Comparison of ENCODE assay signal across 2 cellular contexts in genomic region chr13:51980918-51981317, GRCh38.
TF ChIP-seq lines count a peak whose summit lies in the region.

No MANE protein-coding gene starts in this region.

TF ChIP-seq in SK-N-SH, 30 proteins besides CTCF, POLR2A, EP300 and RAD21 (continued from another document):
- TF ChIP-seq, protein P1, sequence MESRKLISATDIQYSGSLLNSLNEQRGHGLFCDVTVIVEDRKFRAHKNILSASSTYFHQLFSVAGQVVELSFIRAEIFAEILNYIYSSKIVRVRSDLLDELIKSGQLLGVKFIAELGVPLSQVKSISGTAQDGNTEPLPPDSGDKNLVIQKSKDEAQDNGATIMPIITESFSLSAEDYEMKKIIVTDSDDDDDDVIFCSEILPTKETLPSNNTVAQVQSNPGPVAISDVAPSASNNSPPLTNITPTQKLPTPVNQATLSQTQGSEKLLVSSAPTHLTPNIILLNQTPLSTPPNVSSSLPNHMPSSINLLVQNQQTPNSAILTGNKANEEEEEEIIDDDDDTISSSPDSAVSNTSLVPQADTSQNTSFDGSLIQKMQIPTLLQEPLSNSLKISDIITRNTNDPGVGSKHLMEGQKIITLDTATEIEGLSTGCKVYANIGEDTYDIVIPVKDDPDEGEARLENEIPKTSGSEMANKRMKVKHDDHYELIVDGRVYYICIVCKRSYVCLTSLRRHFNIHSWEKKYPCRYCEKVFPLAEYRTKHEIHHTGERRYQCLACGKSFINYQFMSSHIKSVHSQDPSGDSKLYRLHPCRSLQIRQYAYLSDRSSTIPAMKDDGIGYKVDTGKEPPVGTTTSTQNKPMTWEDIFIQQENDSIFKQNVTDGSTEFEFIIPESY (IDR thresholded peaks at IDR 0.05; ENCODE audit: borderline replicate concordance, low read depth) = no peak
- TF ChIP-seq NRF1 (IDR thresholded peaks at IDR 0.05; ENCODE audit: low read depth, low read length) (no peak), GATA2 (CRISPR knock-in tag; IDR thresholded peaks at IDR 0.05) (no peak), FOXJ3 (CRISPR knock-in tag; IDR thresholded peaks at IDR 0.05) (no peak), FOSL2 (IDR thresholded peaks at IDR 0.05; ENCODE audit: borderline replicate concordance, low read depth) (no peak), USF2 (IDR thresholded peaks at IDR 0.05; ENCODE audit: borderline replicate concordance, low read depth, low read length) (no peak), MAX (IDR thresholded peaks at IDR 0.05; ENCODE audit: low read depth) (no peak), ELF1 (IDR thresholded peaks at IDR 0.05) (no peak), TEAD4 (IDR thresholded peaks at IDR 0.05; ENCODE audit: borderline replicate concordance, insufficient read depth) (no peak), FOXM1 (IDR thresholded peaks at IDR 0.05; ENCODE audit: low read depth) (no peak), GABPA (IDR thresholded peaks at IDR 0.05; ENCODE audit: low read depth) (no peak), TCF12 (IDR thresholded peaks at IDR 0.05) (no peak), RCOR1 (IDR thresholded peaks at IDR 0.05; ENCODE audit: low read length) (no peak)
- TF ChIP-seq, protein P2, sequence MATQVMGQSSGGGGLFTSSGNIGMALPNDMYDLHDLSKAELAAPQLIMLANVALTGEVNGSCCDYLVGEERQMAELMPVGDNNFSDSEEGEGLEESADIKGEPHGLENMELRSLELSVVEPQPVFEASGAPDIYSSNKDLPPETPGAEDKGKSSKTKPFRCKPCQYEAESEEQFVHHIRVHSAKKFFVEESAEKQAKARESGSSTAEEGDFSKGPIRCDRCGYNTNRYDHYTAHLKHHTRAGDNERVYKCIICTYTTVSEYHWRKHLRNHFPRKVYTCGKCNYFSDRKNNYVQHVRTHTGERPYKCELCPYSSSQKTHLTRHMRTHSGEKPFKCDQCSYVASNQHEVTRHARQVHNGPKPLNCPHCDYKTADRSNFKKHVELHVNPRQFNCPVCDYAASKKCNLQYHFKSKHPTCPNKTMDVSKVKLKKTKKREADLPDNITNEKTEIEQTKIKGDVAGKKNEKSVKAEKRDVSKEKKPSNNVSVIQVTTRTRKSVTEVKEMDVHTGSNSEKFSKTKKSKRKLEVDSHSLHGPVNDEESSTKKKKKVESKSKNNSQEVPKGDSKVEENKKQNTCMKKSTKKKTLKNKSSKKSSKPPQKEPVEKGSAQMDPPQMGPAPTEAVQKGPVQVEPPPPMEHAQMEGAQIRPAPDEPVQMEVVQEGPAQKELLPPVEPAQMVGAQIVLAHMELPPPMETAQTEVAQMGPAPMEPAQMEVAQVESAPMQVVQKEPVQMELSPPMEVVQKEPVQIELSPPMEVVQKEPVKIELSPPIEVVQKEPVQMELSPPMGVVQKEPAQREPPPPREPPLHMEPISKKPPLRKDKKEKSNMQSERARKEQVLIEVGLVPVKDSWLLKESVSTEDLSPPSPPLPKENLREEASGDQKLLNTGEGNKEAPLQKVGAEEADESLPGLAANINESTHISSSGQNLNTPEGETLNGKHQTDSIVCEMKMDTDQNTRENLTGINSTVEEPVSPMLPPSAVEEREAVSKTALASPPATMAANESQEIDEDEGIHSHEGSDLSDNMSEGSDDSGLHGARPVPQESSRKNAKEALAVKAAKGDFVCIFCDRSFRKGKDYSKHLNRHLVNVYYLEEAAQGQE (IDR thresholded peaks at IDR 0.05; ENCODE audit: low read depth, low read length) = no peak
- TF ChIP-seq, protein P3, sequence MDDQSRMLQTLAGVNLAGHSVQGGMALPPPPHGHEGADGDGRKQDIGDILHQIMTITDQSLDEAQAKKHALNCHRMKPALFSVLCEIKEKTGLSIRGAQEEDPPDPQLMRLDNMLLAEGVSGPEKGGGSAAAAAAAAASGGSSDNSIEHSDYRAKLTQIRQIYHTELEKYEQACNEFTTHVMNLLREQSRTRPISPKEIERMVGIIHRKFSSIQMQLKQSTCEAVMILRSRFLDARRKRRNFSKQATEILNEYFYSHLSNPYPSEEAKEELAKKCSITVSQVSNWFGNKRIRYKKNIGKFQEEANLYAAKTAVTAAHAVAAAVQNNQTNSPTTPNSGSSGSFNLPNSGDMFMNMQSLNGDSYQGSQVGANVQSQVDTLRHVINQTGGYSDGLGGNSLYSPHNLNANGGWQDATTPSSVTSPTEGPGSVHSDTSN (IDR thresholded peaks at IDR 0.05) = no peak

TF ChIP-seq in SK-N-SH treated with all-trans-retinoic acid at 6 μM for 48 hours, 23 proteins besides CTCF, POLR2A, EP300 and RAD21 (continued from another document):
- TF ChIP-seq, protein P4, sequence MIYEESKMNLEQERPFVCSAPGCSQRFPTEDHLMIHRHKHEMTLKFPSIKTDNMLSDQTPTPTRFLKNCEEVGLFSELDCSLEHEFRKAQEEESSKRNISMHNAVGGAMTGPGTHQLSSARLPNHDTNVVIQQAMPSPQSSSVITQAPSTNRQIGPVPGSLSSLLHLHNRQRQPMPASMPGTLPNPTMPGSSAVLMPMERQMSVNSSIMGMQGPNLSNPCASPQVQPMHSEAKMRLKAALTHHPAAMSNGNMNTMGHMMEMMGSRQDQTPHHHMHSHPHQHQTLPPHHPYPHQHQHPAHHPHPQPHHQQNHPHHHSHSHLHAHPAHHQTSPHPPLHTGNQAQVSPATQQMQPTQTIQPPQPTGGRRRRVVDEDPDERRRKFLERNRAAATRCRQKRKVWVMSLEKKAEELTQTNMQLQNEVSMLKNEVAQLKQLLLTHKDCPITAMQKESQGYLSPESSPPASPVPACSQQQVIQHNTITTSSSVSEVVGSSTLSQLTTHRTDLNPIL (CRISPR knock-in tag; IDR thresholded peaks at IDR 0.05; ENCODE audit: low read depth) = no peak
- TF ChIP-seq CSRNP3 (CRISPR knock-in tag; IDR thresholded peaks at IDR 0.05) (no peak), ZC3H10 (CRISPR knock-in tag; IDR thresholded peaks at IDR 0.05) (no peak), BACH2 (CRISPR knock-in tag; IDR thresholded peaks at IDR 0.05; ENCODE audit: borderline replicate concordance) (no peak), ZNF70 (CRISPR knock-in tag; IDR thresholded peaks at IDR 0.05) (no peak), ZFP30 (CRISPR knock-in tag; IDR thresholded peaks at IDR 0.05) (no peak)
- TF ChIP-seq, protein P5, sequence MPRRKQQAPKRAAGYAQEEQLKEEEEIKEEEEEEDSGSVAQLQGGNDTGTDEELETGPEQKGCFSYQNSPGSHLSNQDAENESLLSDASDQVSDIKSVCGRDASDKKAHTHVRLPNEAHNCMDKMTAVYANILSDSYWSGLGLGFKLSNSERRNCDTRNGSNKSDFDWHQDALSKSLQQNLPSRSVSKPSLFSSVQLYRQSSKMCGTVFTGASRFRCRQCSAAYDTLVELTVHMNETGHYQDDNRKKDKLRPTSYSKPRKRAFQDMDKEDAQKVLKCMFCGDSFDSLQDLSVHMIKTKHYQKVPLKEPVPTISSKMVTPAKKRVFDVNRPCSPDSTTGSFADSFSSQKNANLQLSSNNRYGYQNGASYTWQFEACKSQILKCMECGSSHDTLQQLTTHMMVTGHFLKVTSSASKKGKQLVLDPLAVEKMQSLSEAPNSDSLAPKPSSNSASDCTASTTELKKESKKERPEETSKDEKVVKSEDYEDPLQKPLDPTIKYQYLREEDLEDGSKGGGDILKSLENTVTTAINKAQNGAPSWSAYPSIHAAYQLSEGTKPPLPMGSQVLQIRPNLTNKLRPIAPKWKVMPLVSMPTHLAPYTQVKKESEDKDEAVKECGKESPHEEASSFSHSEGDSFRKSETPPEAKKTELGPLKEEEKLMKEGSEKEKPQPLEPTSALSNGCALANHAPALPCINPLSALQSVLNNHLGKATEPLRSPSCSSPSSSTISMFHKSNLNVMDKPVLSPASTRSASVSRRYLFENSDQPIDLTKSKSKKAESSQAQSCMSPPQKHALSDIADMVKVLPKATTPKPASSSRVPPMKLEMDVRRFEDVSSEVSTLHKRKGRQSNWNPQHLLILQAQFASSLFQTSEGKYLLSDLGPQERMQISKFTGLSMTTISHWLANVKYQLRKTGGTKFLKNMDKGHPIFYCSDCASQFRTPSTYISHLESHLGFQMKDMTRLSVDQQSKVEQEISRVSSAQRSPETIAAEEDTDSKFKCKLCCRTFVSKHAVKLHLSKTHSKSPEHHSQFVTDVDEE (CRISPR knock-in tag; IDR thresholded peaks at IDR 0.05) = no peak
- TF ChIP-seq, protein P6, sequence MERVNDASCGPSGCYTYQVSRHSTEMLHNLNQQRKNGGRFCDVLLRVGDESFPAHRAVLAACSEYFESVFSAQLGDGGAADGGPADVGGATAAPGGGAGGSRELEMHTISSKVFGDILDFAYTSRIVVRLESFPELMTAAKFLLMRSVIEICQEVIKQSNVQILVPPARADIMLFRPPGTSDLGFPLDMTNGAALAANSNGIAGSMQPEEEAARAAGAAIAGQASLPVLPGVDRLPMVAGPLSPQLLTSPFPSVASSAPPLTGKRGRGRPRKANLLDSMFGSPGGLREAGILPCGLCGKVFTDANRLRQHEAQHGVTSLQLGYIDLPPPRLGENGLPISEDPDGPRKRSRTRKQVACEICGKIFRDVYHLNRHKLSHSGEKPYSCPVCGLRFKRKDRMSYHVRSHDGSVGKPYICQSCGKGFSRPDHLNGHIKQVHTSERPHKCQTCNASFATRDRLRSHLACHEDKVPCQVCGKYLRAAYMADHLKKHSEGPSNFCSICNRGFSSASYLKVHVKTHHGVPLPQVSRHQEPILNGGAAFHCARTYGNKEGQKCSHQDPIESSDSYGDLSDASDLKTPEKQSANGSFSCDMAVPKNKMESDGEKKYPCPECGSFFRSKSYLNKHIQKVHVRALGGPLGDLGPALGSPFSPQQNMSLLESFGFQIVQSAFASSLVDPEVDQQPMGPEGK (CRISPR knock-in tag; IDR thresholded peaks at IDR 0.05; ENCODE audit: borderline replicate concordance) = no peak
